In the genomic region with DNA sequence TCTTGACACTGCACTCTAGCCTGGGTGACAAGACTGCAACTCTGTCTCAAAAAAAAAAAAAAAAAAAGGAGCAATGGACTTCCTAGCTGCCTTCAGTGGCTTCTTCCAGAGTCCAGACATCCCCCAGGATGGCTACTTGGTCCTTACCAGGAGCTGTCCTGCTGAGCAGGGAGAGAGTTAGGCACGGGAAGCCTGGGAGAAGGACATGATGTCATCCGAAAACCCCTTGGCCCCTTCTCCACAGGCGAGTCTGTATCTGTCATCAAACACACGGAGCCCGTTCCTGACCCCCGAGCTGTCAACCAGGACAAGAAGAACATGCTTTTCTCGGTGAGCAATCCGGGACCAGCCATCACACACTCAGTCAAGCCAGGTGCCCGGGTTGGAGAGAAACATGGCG, we compare ENCODE assay signal across 30 cellular contexts. TPM values are rescaled to one million over a fixed set of nuclear protein-coding genes. Genes with fewer than 3 reads are reported as not detected.
"Had no signal": no experiment of that assay in that cellular context is flagged by ENCODE, and none has a peak within 500 bp of the region (broad histone marks: within the 10 kb centered on the region; RNA-seq: fewer than 3 reads in every experiment).

No MANE protein-coding gene starts in this region.

- FAIRE-seq: endometrium, kidney had no signal

- DNase-seq: colonic mucosa; cortex of kidney; effector CD8-positive, alpha-beta T cell; effector memory CD8-positive, alpha-beta T cell; endodermal cell; erythroblast; esophagus squamous epithelium; foreskin fibroblast; foreskin melanocyte; heart left ventricle; hypothalamus; immature natural killer cell; islet precursor cell; kidney; kidney glomerular epithelial cell; left ventricle myocardium superior; lower lobe of right lung; mesenchymal stem cell; mucosa of descending colon had no signal

- H2AFZ ChIP-seq: hepatocyte had no signal

- H3K36me3 ChIP-seq: colonic mucosa, esophagus squamous epithelium, gastroesophageal sphincter, heart left ventricle, left lung, lower lobe of right lung had no signal

- H3K4me3 Mint-ChIP-seq: dendritic cell treated with granulocyte-macrophage colony-stimulating factor and Interleukin-4, amounts not matched to agents 40 ng/mL and 50 ng/mL, for 4 days; effector memory CD8-positive, alpha-beta T cell; endodermal cell; immature natural killer cell; mesothelial cell of epicardium had no signal

- H3K4me1 ChIP-seq: colonic mucosa, gastroesophageal sphincter, heart left ventricle, left lung, lower lobe of right lung had no signal

- H3K27ac Mint-ChIP-seq: dendritic cell treated with granulocyte-macrophage colony-stimulating factor and Interleukin-4, amounts not matched to agents 40 ng/mL and 50 ng/mL, for 4 days; effector memory CD8-positive, alpha-beta T cell; endodermal cell; immature natural killer cell; mesothelial cell of epicardium had no signal

- H3K4me1 Mint-ChIP-seq: endodermal cell, mesothelial cell of epicardium had no signal

- H3K79me2 ChIP-seq: hepatocyte had no signal

- H3K27me3 ChIP-seq: colonic mucosa, hepatocyte had no signal

- H3K9me3 ChIP-seq: colonic mucosa, esophagus squamous epithelium, gastroesophageal sphincter, heart left ventricle, left lung, lower lobe of right lung, mucosa of descending colon had no signal

- H3K9me3 Mint-ChIP-seq: dendritic cell treated with granulocyte-macrophage colony-stimulating factor and Interleukin-4, amounts not matched to agents 40 ng/mL and 50 ng/mL, for 4 days; effector memory CD8-positive, alpha-beta T cell; endodermal cell; immature natural killer cell; mesothelial cell of epicardium had no signal

- H3K4me3 ChIP-seq: colonic mucosa, esophagus squamous epithelium, gastroesophageal sphincter, heart left ventricle, hepatocyte, left lung, lower lobe of right lung, mucosa of descending colon had no signal

- ATAC-seq: effector memory CD8-positive, alpha-beta T cell; esophagus mucosa; gastroesophageal sphincter; heart left ventricle; left lung; left ventricle myocardium superior; lower lobe of right lung; mucosa of descending colon had no signal

- H3K36me3 Mint-ChIP-seq: immature natural killer cell, mesothelial cell of epicardium had no signal

- H3K27ac ChIP-seq: colonic mucosa, epithelial cell of prostate, esophagus squamous epithelium, gastroesophageal sphincter, heart left ventricle, hepatocyte, left lung, lower lobe of right lung had no signal

- H3K4me2 ChIP-seq: hepatocyte had no signal

RNA-seq across cellular contexts. Expression of a gene that starts 44.8 kb away (rescaled TPM):
- total RNA-seq: chondrocyte, dermis microvascular lymphatic vessel endothelial cell, endodermal cell, gastroesophageal sphincter, hepatocyte, left ventricle myocardium superior, mesothelial cell of epicardium, myocyte had no signal
- polyA plus RNA-seq: hepatocyte had no signal
